1 cellular context compared by ENCODE assay signal in genomic region chr12:34347367-34347766, GRCh38.
A peak's percentile ranks its signal among the peaks of the same experiment; 100 is the strongest.
TF ChIP-seq lines count a peak whose summit lies in the region.

No MANE protein-coding gene starts in this region.

TF ChIP-seq in K562, 482 proteins besides CTCF, POLR2A, EP300 and RAD21 (continued from another document and continues in another):
- TF ChIP-seq HINFP (tag; conservative IDR thresholded peaks at IDR 0.05; ENCODE audit: low read depth) (no peak), RNF2 (IDR thresholded peaks at IDR 0.05) (no peak), KLF13 (tag; IDR thresholded peaks at IDR 0.05; ENCODE audit: borderline replicate concordance, low read depth) (no peak), ILF3 (IDR thresholded peaks at IDR 0.05; ENCODE audit: borderline replicate concordance) (no peak), RFX5 (IDR thresholded peaks at IDR 0.05; ENCODE audit: low read depth, low read length) (no peak), RBM34 (IDR thresholded peaks at IDR 0.05; ENCODE audit: borderline replicate concordance, insufficient read depth, low read length) (no peak), CSDE1 (IDR thresholded peaks at IDR 0.05) (no peak), CREB5 (CRISPR knock-in tag; IDR thresholded peaks at IDR 0.05) (no peak), ZFX (CRISPR knock-in tag; IDR thresholded peaks at IDR 0.05) (no peak), CBFA2T2 (conservative IDR thresholded peaks at IDR 0.05) (no peak), BRF2 (IDR thresholded peaks at IDR 0.05; ENCODE audit: borderline replicate concordance, insufficient read depth, insufficient read length) (no peak), PRPF4 (IDR thresholded peaks at IDR 0.05; ENCODE audit: insufficient read depth, low read depth, low read length, poor library complexity, severe bottlenecking) (no peak), RCOR1 (IDR thresholded peaks at IDR 0.05; ENCODE audit: borderline replicate concordance in 1 of 2, low read depth in 2 of 2, low read length in 2 of 2) (0 out of 4 replicates have a peak, but pooled peaks of 1 of the 2 experiments have one; percentile 27), ZNF444 (CRISPR knock-in tag; IDR thresholded peaks at IDR 0.05) (no peak), RBFOX2 (IDR thresholded peaks at IDR 0.05; ENCODE audit: low read depth, low read length) (peak; percentile 66), SRF (CRISPR knock-in tag; IDR thresholded peaks at IDR 0.05) (peak in 1 of 2 experiments; percentile 61; a peak in 1 of 4 replicates), E2F6 (IDR thresholded peaks at IDR 0.05; ENCODE audit: borderline replicate concordance in 1 of 2, extremely low read depth in 1 of 2, insufficient read depth in 1 of 2, insufficient read length in 1 of 2, low read depth in 1 of 2, low read length in 1 of 2, poor library complexity in 1 of 2, severe bottlenecking in 1 of 2) (peak in 1 of 2 experiments; percentile 70), PHF8 (IDR thresholded peaks at IDR 0.05; ENCODE audit: borderline replicate concordance, low read length) (peak; percentile 19; the same call in 1 of the 2 replicates), CLOCK (CRISPR knock-in tag; IDR thresholded peaks at IDR 0.05; ENCODE audit: borderline replicate concordance) (no peak), SMARCB1 (IDR thresholded peaks at IDR 0.05; ENCODE audit: insufficient read length, low read depth) (no peak), MAX (CRISPR knock-in tag; IDR thresholded peaks at IDR 0.05) (no peak), ZNF280B (CRISPR knock-in tag; IDR thresholded peaks at IDR 0.05) (no peak), FIP1L1 (IDR thresholded peaks at IDR 0.05; ENCODE audit: low read depth, low read length, poor library complexity, severe bottlenecking) (peak; percentile 56), PATZ1 (CRISPR knock-in tag; IDR thresholded peaks at IDR 0.05; ENCODE audit: borderline replicate concordance) (no peak), FOXJ3 (CRISPR knock-in tag; IDR thresholded peaks at IDR 0.05) (no peak), MLLT1 (IDR thresholded peaks at IDR 0.05) (no peak), NUFIP1 (IDR thresholded peaks at IDR 0.05; ENCODE audit: partially characterized antibody) (no peak), ZNF707 (CRISPR knock-in tag; conservative IDR thresholded peaks at IDR 0.05) (no peak), RHOXF2B (CRISPR knock-in tag; conservative IDR thresholded peaks at IDR 0.05) (no peak), RUNX1 (IDR thresholded peaks at IDR 0.05; ENCODE audit: low read depth) (0 out of 2 replicates have a peak, but pooled peaks have one; percentile 35), ZBTB7A (IDR thresholded peaks at IDR 0.05; ENCODE audit: borderline replicate concordance, control insufficient read depth, low read depth, low read length) (peak; percentile 99), ZSCAN32 (CRISPR knock-in tag; IDR thresholded peaks at IDR 0.05) (no peak), E2F8 (IDR thresholded peaks at IDR 0.05; ENCODE audit: low read depth, partially characterized antibody) (no peak), SRSF1 (IDR thresholded peaks at IDR 0.05; ENCODE audit: low read depth, low read length) (0 out of 2 replicates have a peak, but pooled peaks have one; percentile 35), MYBL2 (IDR thresholded peaks at IDR 0.05; ENCODE audit: low read depth) (no peak), MYBL2 (CRISPR knock-in tag; IDR thresholded peaks at IDR 0.05; ENCODE audit: borderline replicate concordance) (no peak), NCOA2 (IDR thresholded peaks at IDR 0.05; ENCODE audit: partially characterized antibody in 2 of 2) (no peak), BRD4 (IDR thresholded peaks at IDR 0.05) (no peak), HMG20B (CRISPR knock-in tag; IDR thresholded peaks at IDR 0.05) (no peak), PTRF (tag; IDR thresholded peaks at IDR 0.05) (no peak), RBM17 (IDR thresholded peaks at IDR 0.05; ENCODE audit: borderline replicate concordance, low read depth, low read length) (no peak), TEAD2 (tag; IDR thresholded peaks at IDR 0.05) (no peak), JUN (IDR thresholded peaks at IDR 0.05; ENCODE audit: borderline replicate concordance, low read depth, low read length) (0 out of 2 replicates have a peak, but pooled peaks have one; percentile 8), JUN (CRISPR knock-in tag; IDR thresholded peaks at IDR 0.05; ENCODE audit: borderline replicate concordance) (no peak), CBX5 (IDR thresholded peaks at IDR 0.05; ENCODE audit: borderline replicate concordance, low read depth) (no peak), LCOR (CRISPR knock-in tag; IDR thresholded peaks at IDR 0.05) (0 out of 2 replicates have a peak, but pooled peaks have one; percentile 3), POU5F1 (IDR thresholded peaks at IDR 0.05; ENCODE audit: borderline replicate concordance, low read depth, low read length, partially characterized antibody) (no peak), HMGN3 (IDR thresholded peaks at IDR 0.05; ENCODE audit: borderline replicate concordance, extremely low read depth, insufficient read length, low read depth, low read length) (no peak), HCFC1 (IDR thresholded peaks at IDR 0.05; ENCODE audit: low read depth, low read length) (no peak), L3MBTL2 (IDR thresholded peaks at IDR 0.05) (peak; percentile 21; the same call in 1 of the 2 replicates), ATF7 (IDR thresholded peaks at IDR 0.05) (no peak), CBFB (CRISPR knock-in tag; IDR thresholded peaks at IDR 0.05) (no peak), CCNT2 (IDR thresholded peaks at IDR 0.05; ENCODE audit: borderline replicate concordance, extremely low read depth, insufficient read length, low read depth, low read length) (peak; percentile 15), NR2C2 (CRISPR knock-in tag; IDR thresholded peaks at IDR 0.05) (no peak), NR2C2 (tag; IDR thresholded peaks at IDR 0.05) (peak; percentile 76), CCAR2 (IDR thresholded peaks at IDR 0.05; ENCODE audit: low read depth, low read length) (no peak), ETV1 (tag; conservative IDR thresholded peaks at IDR 0.05; ENCODE audit: low read depth) (no peak)
